ENCODE assay signal across 1 cellular context in genomic region chr19:947090-947706, GRCh38.
A peak's percentile ranks its signal among the peaks of the same experiment; 100 is the strongest.
TF ChIP-seq lines count a peak whose summit lies in the region.

No MANE protein-coding gene starts in this region.

TF ChIP-seq in GM12878, 131 proteins besides CTCF, POLR2A, EP300 and RAD21 (continued from another document):
- TF ChIP-seq BACH1 (IDR thresholded peaks at IDR 0.05; ENCODE audit: borderline replicate concordance) (no peak; the same call in 1 of the 2 replicates), ZNF274 (IDR thresholded peaks at IDR 0.05; ENCODE audit: insufficient read depth, insufficient read length) (no peak), CEBPB (IDR thresholded peaks at IDR 0.05; ENCODE audit: borderline replicate concordance in 1 of 2, low read depth in 2 of 2, low read length in 2 of 2) (no peak), ZZZ3 (IDR thresholded peaks at IDR 0.05; ENCODE audit: control insufficient read depth, insufficient read length, low read depth) (no peak), PRDM15 (CRISPR knock-in tag; IDR thresholded peaks at IDR 0.05) (no peak), SMARCA5 (IDR thresholded peaks at IDR 0.05) (peak; percentile 95), SPI1 (IDR thresholded peaks at IDR 0.05; ENCODE audit: borderline replicate concordance, insufficient read depth, low read depth, low read length) (no peak), E4F1 (IDR thresholded peaks at IDR 0.05; ENCODE audit: borderline replicate concordance, partially characterized antibody) (no peak), CHD1 (IDR thresholded peaks at IDR 0.05; ENCODE audit: low read depth, low read length) (no peak), BCLAF1 (IDR thresholded peaks at IDR 0.05) (no peak), BHLHE40 (IDR thresholded peaks at IDR 0.05; ENCODE audit: borderline replicate concordance in 1 of 2, low read depth in 2 of 2, low read length in 1 of 2) (no peak)
